In the genomic region with DNA sequence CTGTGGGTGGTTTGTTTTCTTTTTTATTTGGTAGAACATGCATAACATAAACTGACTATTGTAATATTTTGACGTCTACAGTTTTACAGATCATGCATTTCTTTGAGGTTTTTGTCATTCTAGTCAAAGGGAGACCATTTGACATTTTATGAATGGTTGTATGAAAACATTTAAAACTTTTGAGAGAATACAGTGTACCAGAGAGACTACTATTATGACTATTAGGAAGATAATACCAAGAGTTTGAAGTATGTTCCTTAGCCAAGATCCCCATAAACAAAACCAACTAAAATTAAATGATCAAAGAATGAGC, we compare ENCODE assay signal across 24 cellular contexts.
"Had no signal": no experiment of that assay in that cellular context is flagged by ENCODE, and none has a peak within 500 bp of the region (broad histone marks: within the 10 kb centered on the region; RNA-seq: fewer than 3 reads in every experiment).

No MANE protein-coding gene starts in this region.

- H3K4me1 Mint-ChIP-seq: immature natural killer cell, naive B cell, natural killer cell, nephron progenitor cell, neural progenitor cell had no signal

- H3K36me3 Mint-ChIP-seq: immature natural killer cell, mesothelial cell of epicardium, natural killer cell, neural progenitor cell had no signal

- H3K9me3 Mint-ChIP-seq: immature natural killer cell, natural killer cell had no signal

- H3K27me3 Mint-ChIP-seq: progenitor cell of endocrine pancreas had no signal

- FAIRE-seq: islet of Langerhans, kidney had no signal

- H3K4me3 Mint-ChIP-seq: immature natural killer cell; mesothelial cell of epicardium; naive B cell; natural killer cell; nephron progenitor cell; stimulated activated naive B cell treated with anti-CD40 and anti-IgM and Interleukin-4, amounts not matched to agents 10 μg/mL and 1 μg/mL and 100 μg/mL, for 72 hours had no signal

- ATAC-seq: left colon; natural killer cell; stimulated activated naive B cell treated with anti-CD40 and anti-IgM and Interleukin-4, amounts not matched to agents 10 μg/mL and 1 μg/mL and 100 μg/mL, for 72 hours; stimulated activated naive CD8-positive, alpha-beta T cell treated with anti-CD3 and anti-CD28 coated beads, Interleukin-15, Interleukin-2, amounts not matched to agents 100 U/mL and 50 U/mL, for 24 hours had no signal

- H3K27ac Mint-ChIP-seq: immature natural killer cell; mesothelial cell of epicardium; naive B cell; natural killer cell; nephron progenitor cell; neural progenitor cell; progenitor cell of endocrine pancreas; stimulated activated naive B cell treated with anti-CD40 and anti-IgM and Interleukin-4, amounts not matched to agents 10 μg/mL and 1 μg/mL and 100 μg/mL, for 72 hours had no signal

- DNase-seq: immature natural killer cell; kidney; left colon; left lung; lower lobe of right lung; mesendoderm; naive B cell; natural killer cell; nephron progenitor cell; ovary; spleen; stimulated activated CD4-positive, alpha-beta T cell treated with anti-CD3 and anti-CD28 coated beads, Interleukin-4, amount 100 ng/mL, for 4 hours; stimulated activated CD8-positive, alpha-beta memory T cell treated with anti-CD3 and anti-CD28 coated beads, Interleukin-4, amount 100 ng/mL, for 48 hours; stimulated activated naive B cell treated with anti-CD40 and anti-IgM and Interleukin-4, amounts not matched to agents 10 μg/mL and 1 μg/mL and 100 μg/mL, for 72 hours; stimulated activated naive CD8-positive, alpha-beta T cell treated with anti-CD3 and anti-CD28 coated beads, Interleukin-15, Interleukin-2, amounts not matched to agents 100 U/mL and 50 U/mL, for 24 hours; stomach; testis; thyroid gland; transverse colon; upper lobe of left lung had no signal
